In the genomic region with DNA sequence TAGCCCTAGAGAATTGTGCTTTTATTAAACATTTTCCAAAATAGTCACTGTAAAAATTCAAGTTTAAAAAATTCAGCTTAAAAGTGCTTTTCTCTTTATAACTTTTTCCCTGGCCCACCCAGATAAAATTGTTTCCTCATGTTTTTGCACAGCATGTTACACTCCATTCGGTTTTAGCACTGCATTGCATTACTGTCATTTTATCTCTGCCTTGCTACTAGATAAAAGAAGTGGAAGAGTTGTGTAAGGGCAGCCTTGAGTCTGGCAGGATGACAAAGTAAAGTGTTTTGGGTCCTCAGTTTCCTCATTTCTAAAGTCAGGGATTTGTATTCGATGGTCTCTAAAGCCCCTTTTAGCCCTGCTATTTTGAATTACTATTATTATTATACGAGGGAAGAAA, we compare ENCODE assay signal across 15 cellular contexts.
A peak's percentile ranks its signal among the peaks of the same experiment; 100 is the strongest.
DNase-seq lines count a peak whose midpoint lies in the region; ATAC-seq and TF ChIP-seq lines count a peak whose summit lies in the region.
"Had no signal": no experiment of that assay in that cellular context is flagged by ENCODE, and none has a peak within 500 bp of the region (broad histone marks: within the 10 kb centered on the region; RNA-seq: fewer than 3 reads in every experiment).

No MANE protein-coding gene starts in this region.

- no peak for TF ChIP-seq POLR2A in IMR-90 (IDR thresholded peaks at IDR 0.05; ENCODE audit: low read depth, low read length)

- no peak for ATAC-seq in activated T-cell treated with anti-CD3 and anti-CD28 coated beads, Interleukin-2, amount 50 U/mL, for 72 hours (replicated peaks in 1 of 2)
- no peak for ATAC-seq in IMR-90 (ENCODE audit: low read depth)
- no peak for ATAC-seq in stimulated activated memory B cell treated with anti-CD40 and anti-IgM and Interleukin-4, amounts not matched to agents 10 μg/mL and 1 μg/mL and 100 μg/mL, for 72 hours
- ATAC-seq: GM23338, Right ventricle myocardium inferior had no signal

- H4K5ac ChIP-seq in IMR-90 (ENCODE audit: low read depth, low read length): no peak overlapping the region

- H4K8ac ChIP-seq in IMR-90 (ENCODE audit: low read depth in 2 of 2, low read length in 2 of 2): peak overlapping the region in 1 of 2 experiments; percentile 61; a peak in 1 of 4 replicates

- H3K36me3 ChIP-seq in IMR-90 (ENCODE audit: control insufficient read depth, insufficient read depth, low read length) (peaks cover 10% of the 10 kb centered on the region), SJCRH30 (no peaks in the 10 kb centered on the region; the same call in none of the 2 replicates)

- CTCF ChIA-PET in IMR-90 (lab: Yijun Ruan, JAX): no interaction called here

- no peak for DNase-seq in activated T-cell treated with anti-CD3 and anti-CD28 coated beads, Interleukin-2, amount 50 U/mL, for 72 hours
- no peak for DNase-seq in activated T-cell treated with anti-CD3 and anti-CD28 coated beads for 4 hours
- no peak for DNase-seq in IMR-90
- DNase-seq in fibroblast of peridontal ligament (ENCODE audit: extremely low read depth): peak; percentile 21
- DNase-seq in NCI-H2196 treated with DMSO at 0.1 percent for 48 hours (lab: John Stamatoyannopoulos, UW; ENCODE audit: unreplicated experiment): no peak
- DNase-seq in SJCRH30: no peak
- DNase-seq: DMS79 treated with DMSO at 0.1 percent for 48 hours, HCEC 1CT, MM.1S, NCI-H1105, NCI-H510A, NCI-H748 treated with DMSO at 0.1 percent for 48 hours had no signal

- POLR2A ChIA-PET in IMR-90 (lab: Charles Lee; ENCODE audit: unreplicated experiment): no interaction called here

- H3K23ac ChIP-seq in IMR-90 (ENCODE audit: low read depth, low read length): no peak overlapping the region

- H3K4me1 Mint-ChIP-seq in activated T-cell treated with anti-CD3 and anti-CD28 coated beads, Interleukin-2, amount 50 U/mL, for 72 hours (ENCODE audit: low read depth): peaks cover 17% of the 10 kb centered on the region
- no peaks in the 10 kb centered on the region for H3K4me1 Mint-ChIP-seq in stimulated activated memory B cell treated with anti-CD40 and anti-IgM and Interleukin-4, amounts not matched to agents 10 μg/mL and 1 μg/mL and 100 μg/mL, for 72 hours
- H3K4me1 Mint-ChIP-seq: GM23338 had no signal

- no CpG with 5 or more reads among the region's 3 CpGs for WGBS in IMR-90 (ENCODE audit: extremely low coverage in 2 of 2, insufficient read length in 1 of 2), 2 experiments

- no peak overlapping the region for H3K4me2 ChIP-seq in IMR-90 (ENCODE audit: low read depth, low read length)
- H3K4me2 ChIP-seq: GM23338 had no signal

- H3K27ac ChIP-seq in IMR-90 (ENCODE audit: insufficient read depth, low read length) (peak overlapping the region; percentile 19; the same call in 1 of the 2 replicates), SJCRH30 (no peak overlapping the region)

- peak overlapping the region; percentile 74; the same call in 1 of the 2 replicates for H2BK20ac ChIP-seq in IMR-90 (ENCODE audit: low read depth, low read length)

- dilution Hi-C loops in IMR-90 (cut with HindIII; ENCODE audit: low sequenced_read_pairs, unreplicated experiment): no loop called here

- peak overlapping the region; percentile 61; the same call in 1 of the 2 replicates for H4K91ac ChIP-seq in IMR-90 (ENCODE audit: insufficient read depth, low read depth, low read length)

- no peak for TF ChIP-seq RAD21 in IMR-90 (IDR thresholded peaks at IDR 0.05; ENCODE audit: low read length)

- intact Hi-C loops in IMR-90 (cut with micrococcal nuclease): no loop called here

- no peak overlapping the region for H3K56ac ChIP-seq in IMR-90 (ENCODE audit: extremely low read depth, insufficient read depth, low read length)

- H3K14ac ChIP-seq in IMR-90 (replicated peaks; ENCODE audit: low read depth, low read length): no peak overlapping the region; the same call in 1 of the 2 replicates

- 0 out of 3 replicates have a peak overlapping the region, but pooled peaks have one; percentile 70 for H2BK15ac ChIP-seq in IMR-90 (ENCODE audit: low read depth, low read length)

- no peak overlapping the region for H3K9ac ChIP-seq in IMR-90 (ENCODE audit: low read depth, low read length)

- H3K36me3 Mint-ChIP-seq in activated T-cell treated with anti-CD3 and anti-CD28 coated beads, Interleukin-2, amount 50 U/mL, for 72 hours (ENCODE audit: insufficient read depth in 2 of 2): peaks cover 2 to 5% of the 10 kb centered on the region in 2 donors
- peaks cover 40% of the 10 kb centered on the region for H3K36me3 Mint-ChIP-seq in stimulated activated memory B cell treated with anti-CD40 and anti-IgM and Interleukin-4, amounts not matched to agents 10 μg/mL and 1 μg/mL and 100 μg/mL, for 72 hours

- peak overlapping the region; percentile 46 for H3K4ac ChIP-seq in IMR-90 (ENCODE audit: low read depth, low read length)

- H3K4me1 ChIP-seq in IMR-90 (ENCODE audit: control insufficient read depth, insufficient read depth, low read length) (peaks cover 11% of the 10 kb centered on the region), SJCRH30 (no peaks in the 10 kb centered on the region)

- H2BK5ac ChIP-seq in IMR-90 (ENCODE audit: low read depth, low read length, poor library complexity, severe bottlenecking): peak overlapping the region; percentile 93

- H3K9me3 ChIP-seq in IMR-90 (ENCODE audit: control insufficient read depth, insufficient read depth, low read length): no peaks in the 10 kb centered on the region
- H3K9me3 ChIP-seq in SJCRH30 (replicated peaks): no peaks in the 10 kb centered on the region

- 0 out of 2 replicates have a peak, but pooled peaks cover 2% of the 10 kb centered on the region for H3K9me1 ChIP-seq in IMR-90 (ENCODE audit: insufficient read depth, low read length)

- TF ChIP-seq CTCF in IMR-90 (conservative IDR thresholded peaks at IDR 0.05; ENCODE audit: low read depth, low read length): no peak

- peaks cover 0 to 8% of the 10 kb centered on the region in 2 experiments; a peak in 2 of 4 replicates for H3K79me1 ChIP-seq in IMR-90 (ENCODE audit: low read depth in 1 of 2, low read length in 2 of 2)

- H3K27me3 ChIP-seq in IMR-90 (ENCODE audit: control insufficient read depth, insufficient read depth, low read length) (no peaks in the 10 kb centered on the region), SJCRH30 (no peaks in the 10 kb centered on the region)

- H3K9me3 Mint-ChIP-seq in activated T-cell treated with anti-CD3 and anti-CD28 coated beads, Interleukin-2, amount 50 U/mL, for 72 hours: no peaks in the 10 kb centered on the region
- no peaks in the 10 kb centered on the region for H3K9me3 Mint-ChIP-seq in stimulated activated memory B cell treated with anti-CD40 and anti-IgM and Interleukin-4, amounts not matched to agents 10 μg/mL and 1 μg/mL and 100 μg/mL, for 72 hours
- H3K9me3 Mint-ChIP-seq: GM23338 had no signal

- H4K20me1 ChIP-seq in IMR-90 (ENCODE audit: insufficient read depth, low read length): no peaks in the 10 kb centered on the region

- H3K4me3 ChIP-seq in IMR-90 (ENCODE audit: insufficient read depth, low read depth, low read length) (no peak overlapping the region), SJCRH30 (no peak overlapping the region)
- H3K4me3 ChIP-seq: GM23338 had no signal

- peak overlapping the region; percentile 32; the same call in 1 of the 2 replicates for H2BK120ac ChIP-seq in IMR-90 (ENCODE audit: low read depth, low read length)

- H3K27me3 Mint-ChIP-seq in activated T-cell treated with anti-CD3 and anti-CD28 coated beads, Interleukin-2, amount 50 U/mL, for 72 hours (ENCODE audit: low read depth): no peaks in the 10 kb centered on the region
- no peaks in the 10 kb centered on the region for H3K27me3 Mint-ChIP-seq in stimulated activated memory B cell treated with anti-CD40 and anti-IgM and Interleukin-4, amounts not matched to agents 10 μg/mL and 1 μg/mL and 100 μg/mL, for 72 hours

- BruUV-seq in IMR-90 (replicated peaks; lab: Mats Ljungman, UMichigan): no TSS peak

- in situ Hi-C loops in IMR-90 (cut with MboI; ENCODE audit: low sequenced_read_pairs): no loop called here

- H2AK9ac ChIP-seq in IMR-90 (replicated peaks; ENCODE audit: low read depth, low read length, poor library complexity): no peak overlapping the region

- H2AFZ ChIP-seq in IMR-90 (replicated peaks; ENCODE audit: low read length, poor library complexity): no peak overlapping the region
- H2AFZ ChIP-seq: GM23338 had no signal

- H3K18ac ChIP-seq in IMR-90 (ENCODE audit: low read depth, low read length): no peak overlapping the region; the same call in 1 of the 2 replicates

- no peak overlapping the region for H2AK5ac ChIP-seq in IMR-90 (ENCODE audit: low read depth, low read length)

- H3K27ac Mint-ChIP-seq in activated T-cell treated with anti-CD3 and anti-CD28 coated beads, Interleukin-2, amount 50 U/mL, for 72 hours: peak overlapping the region; percentile 51
- peak overlapping the region; percentile 27 for H3K27ac Mint-ChIP-seq in stimulated activated memory B cell treated with anti-CD40 and anti-IgM and Interleukin-4, amounts not matched to agents 10 μg/mL and 1 μg/mL and 100 μg/mL, for 72 hours
- H3K27ac Mint-ChIP-seq: GM23338 had no signal

- H3K4me3 Mint-ChIP-seq in activated T-cell treated with anti-CD3 and anti-CD28 coated beads, Interleukin-2, amount 50 U/mL, for 72 hours: no peak overlapping the region
- H3K4me3 Mint-ChIP-seq in stimulated activated memory B cell treated with anti-CD40 and anti-IgM and Interleukin-4, amounts not matched to agents 10 μg/mL and 1 μg/mL and 100 μg/mL, for 72 hours: no peak overlapping the region
- H3K4me3 Mint-ChIP-seq: GM23338 had no signal

TF ChIP-seq in IMR-90, 13 proteins besides CTCF, POLR2A, EP300 and RAD21 (continues in another document):
- TF ChIP-seq BHLHE40 (IDR thresholded peaks at IDR 0.05; ENCODE audit: low read depth, low read length): no peak
- TF ChIP-seq FOS (IDR thresholded peaks at IDR 0.05; ENCODE audit: low read depth, low read length): no peak
- no peak for TF ChIP-seq RCOR1 (IDR thresholded peaks at IDR 0.05; ENCODE audit: insufficient replicate concordance, low read length)
- no peak for TF ChIP-seq CEBPB (IDR thresholded peaks at IDR 0.05; ENCODE audit: low read depth, low read length)
- TF ChIP-seq, protein P1, sequence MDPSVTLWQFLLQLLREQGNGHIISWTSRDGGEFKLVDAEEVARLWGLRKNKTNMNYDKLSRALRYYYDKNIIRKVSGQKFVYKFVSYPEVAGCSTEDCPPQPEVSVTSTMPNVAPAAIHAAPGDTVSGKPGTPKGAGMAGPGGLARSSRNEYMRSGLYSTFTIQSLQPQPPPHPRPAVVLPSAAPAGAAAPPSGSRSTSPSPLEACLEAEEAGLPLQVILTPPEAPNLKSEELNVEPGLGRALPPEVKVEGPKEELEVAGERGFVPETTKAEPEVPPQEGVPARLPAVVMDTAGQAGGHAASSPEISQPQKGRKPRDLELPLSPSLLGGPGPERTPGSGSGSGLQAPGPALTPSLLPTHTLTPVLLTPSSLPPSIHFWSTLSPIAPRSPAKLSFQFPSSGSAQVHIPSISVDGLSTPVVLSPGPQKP (IDR thresholded peaks at IDR 0.05; ENCODE audit: borderline replicate concordance, low read depth, low read length): no peak
- TF ChIP-seq MAFK (IDR thresholded peaks at IDR 0.05; ENCODE audit: low read depth, low read length): no peak
- TF ChIP-seq SMC3 (IDR thresholded peaks at IDR 0.05; ENCODE audit: low read depth, low read length): no peak
- no peak for TF ChIP-seq MXI1 (IDR thresholded peaks at IDR 0.05; ENCODE audit: borderline replicate concordance, low read depth, low read length)
- TF ChIP-seq NFE2L2 (IDR thresholded peaks at IDR 0.05; ENCODE audit: low read depth, low read length): no peak
- TF ChIP-seq CHD1 (IDR thresholded peaks at IDR 0.05; ENCODE audit: low read depth, low read length): no peak
